Comparison of ENCODE assay signal across 29 cellular contexts in genomic region chr10:46226232-46226631, GRCh38.
A peak's percentile ranks its signal among the peaks of the same experiment; 100 is the strongest.
DNase-seq lines count a peak whose midpoint lies in the region; ATAC-seq and TF ChIP-seq lines count a peak whose summit lies in the region.
"Had no signal": no experiment of that assay in that cellular context is flagged by ENCODE, and none has a peak within 500 bp of the region (broad histone marks: within the 10 kb centered on the region; RNA-seq: fewer than 3 reads in every experiment).

No MANE protein-coding gene starts in this region.

- no peaks in the 10 kb centered on the region for H3K27me3 ChIP-seq in colonic mucosa
- H3K27me3 ChIP-seq: left lung had no signal

- no peak for TF ChIP-seq CTCF in colonic mucosa (IDR thresholded peaks at IDR 0.05)

- H3K9ac ChIP-seq in colonic mucosa (ENCODE audit: low read depth in 2 of 2, low read length in 2 of 2) = no peak overlapping the region

- no peaks in the 10 kb centered on the region for H3K4me1 ChIP-seq in colonic mucosa
- H3K4me1 ChIP-seq: left lung had no signal

- no peak overlapping the region for H3K27ac ChIP-seq in colonic mucosa
- H3K27ac ChIP-seq: esophagus squamous epithelium, left lung had no signal

- intact Hi-C loops in colonic mucosa (cut with DNase I) = no loop called here

- peak; percentile 0 for DNase-seq in activated naive CD8-positive, alpha-beta T cell treated with anti-CD3 and anti-CD28 coated beads, Interleukin-2, amount 50 U/mL, for 24 hours
- no peak for DNase-seq in activated naive CD8-positive, alpha-beta T cell treated with anti-CD3 and anti-CD28 coated beads for 36 hours
- peak; percentile 15 for DNase-seq in D341Med (ENCODE audit: low spot score)
- peak; percentile 12 for DNase-seq in colonic mucosa
- peak; percentile 21 for DNase-seq in stimulated activated CD8-positive, alpha-beta memory T cell treated with anti-CD3 and anti-CD28 coated beads, Interleukin-4, amount 100 ng/mL, for 48 hours
- DNase-seq in T-helper 9 cell = no peak
- no peak for DNase-seq in medulla oblongata (ENCODE audit: extremely low spot score)
- DNase-seq: activated CD4-positive, alpha-beta T cell treated with anti-CD3 and anti-CD28 coated beads for 48 hours; anterior cingulate cortex; C1 segment of cervical spinal cord; Caco-2; cortex of kidney; esophagus squamous epithelium; hypothalamus; immature natural killer cell; KBM-7; midbrain; NCI-H1417; NCI-H526; SHP77 treated with DMSO at 0.1 percent for 48 hours; small intestine; stimulated activated CD4-positive, alpha-beta T cell treated with anti-CD3 and anti-CD28 coated beads, Interleukin-1b, Interleukin-23, amount 100 ng/mL, for 48 hours had no signal

- H3K4me3 ChIP-seq in colonic mucosa = no peak overlapping the region
- H3K4me3 ChIP-seq: esophagus squamous epithelium, left lung had no signal

- H3K4me1 Mint-ChIP-seq in activated naive CD8-positive, alpha-beta T cell treated with anti-CD3 and anti-CD28 coated beads, Interleukin-2, amount 50 U/mL, for 24 hours = peaks cover 10% of the 10 kb centered on the region
- H3K4me1 Mint-ChIP-seq in activated naive CD8-positive, alpha-beta T cell treated with anti-CD3 and anti-CD28 coated beads for 36 hours = peaks cover 8% of the 10 kb centered on the region
- H3K4me1 Mint-ChIP-seq: immature natural killer cell had no signal

- no peaks in the 10 kb centered on the region for H3K9me3 ChIP-seq in colonic mucosa
- H3K9me3 ChIP-seq: Caco-2, esophagus squamous epithelium, left lung had no signal

- no peak overlapping the region for H3K27ac Mint-ChIP-seq in activated naive CD8-positive, alpha-beta T cell treated with anti-CD3 and anti-CD28 coated beads, Interleukin-2, amount 50 U/mL, for 24 hours
- no peak overlapping the region for H3K27ac Mint-ChIP-seq in activated naive CD8-positive, alpha-beta T cell treated with anti-CD3 and anti-CD28 coated beads for 36 hours
- H3K27ac Mint-ChIP-seq: activated naive CD4-positive, alpha-beta T cell treated with anti-CD3 and anti-CD28 coated beads, Interleukin-2, amount 50 U/mL, for 24 hours; immature natural killer cell; T-helper 2 cell treated with Interferon-gamma antibody and Interleukin-4, amounts not matched to agents 5 μg/mL and 100 μg/mL, for 36 hours; type B pancreatic cell had no signal

- H3K9me3 Mint-ChIP-seq in activated naive CD8-positive, alpha-beta T cell treated with anti-CD3 and anti-CD28 coated beads, Interleukin-2, amount 50 U/mL, for 24 hours = peaks cover 9% of the 10 kb centered on the region
- H3K9me3 Mint-ChIP-seq in activated naive CD8-positive, alpha-beta T cell treated with anti-CD3 and anti-CD28 coated beads for 36 hours = peaks cover 2% of the 10 kb centered on the region
- H3K9me3 Mint-ChIP-seq: activated naive CD4-positive, alpha-beta T cell treated with anti-CD3 and anti-CD28 coated beads, Interleukin-2, amount 50 U/mL, for 24 hours; type B pancreatic cell had no signal

- H3K36me3 ChIP-seq in colonic mucosa = no peaks in the 10 kb centered on the region
- H3K36me3 ChIP-seq: esophagus squamous epithelium, left lung had no signal

- no peak overlapping the region for H3K4me3 Mint-ChIP-seq in activated naive CD8-positive, alpha-beta T cell treated with anti-CD3 and anti-CD28 coated beads, Interleukin-2, amount 50 U/mL, for 24 hours
- no peak overlapping the region for H3K4me3 Mint-ChIP-seq in activated naive CD8-positive, alpha-beta T cell treated with anti-CD3 and anti-CD28 coated beads for 36 hours
- H3K4me3 Mint-ChIP-seq: activated naive CD4-positive, alpha-beta T cell treated with anti-CD3 and anti-CD28 coated beads, Interleukin-2, amount 50 U/mL, for 24 hours; immature natural killer cell; naive thymus-derived CD4-positive, alpha-beta T cell; T-helper 2 cell treated with Interferon-gamma antibody and Interleukin-4, amounts not matched to agents 5 μg/mL and 100 μg/mL, for 36 hours; type B pancreatic cell had no signal

- H3K27me3 Mint-ChIP-seq in activated naive CD8-positive, alpha-beta T cell treated with anti-CD3 and anti-CD28 coated beads, Interleukin-2, amount 50 U/mL, for 24 hours = no peaks in the 10 kb centered on the region
- H3K27me3 Mint-ChIP-seq in activated naive CD8-positive, alpha-beta T cell treated with anti-CD3 and anti-CD28 coated beads for 36 hours = no peaks in the 10 kb centered on the region
- H3K27me3 Mint-ChIP-seq: activated naive CD4-positive, alpha-beta T cell treated with anti-CD3 and anti-CD28 coated beads, Interleukin-2, amount 50 U/mL, for 24 hours; naive thymus-derived CD4-positive, alpha-beta T cell had no signal

- ATAC-seq in activated naive CD8-positive, alpha-beta T cell treated with anti-CD3 and anti-CD28 coated beads, Interleukin-2, amount 50 U/mL, for 24 hours = no peak
- ATAC-seq: HCT116; left lung; naive thymus-derived CD4-positive, alpha-beta T cell; Panc1 had no signal

- peaks cover 6% of the 10 kb centered on the region for H3K36me3 Mint-ChIP-seq in activated naive CD8-positive, alpha-beta T cell treated with anti-CD3 and anti-CD28 coated beads, Interleukin-2, amount 50 U/mL, for 24 hours (ENCODE audit: low read depth)
- peaks cover 13% of the 10 kb centered on the region for H3K36me3 Mint-ChIP-seq in activated naive CD8-positive, alpha-beta T cell treated with anti-CD3 and anti-CD28 coated beads for 36 hours
- H3K36me3 Mint-ChIP-seq: type B pancreatic cell had no signal

Comparison
In these comparisons a context has a peak if more than half of its experiments do, and no peak if none do; other contexts are left out.
1. DNase-seq: peak in activated naive CD8-positive, alpha-beta T cell treated with anti-CD3 and anti-CD28 coated beads, Interleukin-2, amount 50 U/mL, for 24 hours (single experiment), D341Med (single experiment), colonic mucosa (single experiment) and stimulated activated CD8-positive, alpha-beta memory T cell treated with anti-CD3 and anti-CD28 coated beads, Interleukin-4, amount 100 ng/mL, for 48 hours (single experiment); none in activated naive CD8-positive, alpha-beta T cell treated with anti-CD3 and anti-CD28 coated beads for 36 hours (single experiment), T-helper 9 cell (single experiment) and medulla oblongata (single experiment).